Comparison of ENCODE assay signal across 9 cellular contexts in the genomic region with DNA sequence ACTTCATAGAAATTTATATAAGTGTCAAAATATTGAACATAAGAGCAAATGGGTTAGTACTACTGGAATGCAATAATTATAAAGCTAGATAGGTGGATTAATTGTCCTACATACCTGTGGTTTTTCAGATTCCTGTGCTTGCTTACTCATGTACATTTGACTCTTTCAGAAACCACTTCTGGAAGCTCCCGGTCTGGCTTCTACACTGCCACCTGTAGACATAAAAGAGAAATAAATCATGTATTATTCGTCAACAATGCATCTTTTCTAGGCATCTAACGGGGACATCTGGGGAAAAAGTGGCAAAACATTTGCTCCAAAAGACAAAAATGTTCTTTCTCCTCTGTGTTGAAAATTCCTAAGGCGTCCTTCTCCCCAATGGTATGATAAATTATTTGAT.
DNase-seq lines count a peak whose midpoint lies in the region; ATAC-seq and TF ChIP-seq lines count a peak whose summit lies in the region.
"Had no signal": no experiment of that assay in that cellular context is flagged by ENCODE, and none has a peak within 500 bp of the region (broad histone marks: within the 10 kb centered on the region; RNA-seq: fewer than 3 reads in every experiment).

No MANE protein-coding gene starts in this region.

- peaks cover 5% of the 10 kb centered on the region for H3K36me3 Mint-ChIP-seq in effector memory CD8-positive, alpha-beta T cell (ENCODE audit: insufficient read depth)
- H3K36me3 Mint-ChIP-seq in nephron (ENCODE audit: low read depth), result peaks cover 22% of the 10 kb centered on the region

- H3K27ac ChIP-seq in SU-DHL-6 (ENCODE audit: low read depth, low read length), result no peak overlapping the region
- H3K27ac ChIP-seq: thyroid gland had no signal

- no peak overlapping the region for H2AFZ ChIP-seq in SU-DHL-6 (ENCODE audit: low read depth, low read length, severe bottlenecking)

- no peak overlapping the region for H3K9ac ChIP-seq in SU-DHL-6 (ENCODE audit: low read length)

- peak; percentile 11 for TF ChIP-seq CTCF in SU-DHL-6 (IDR thresholded peaks at IDR 0.05; ENCODE audit: insufficient read depth, low read length, poor library complexity, severe bottlenecking)
- peak in 2 of 3 experiments; percentile 23 to 26 for TF ChIP-seq CTCF in nephron (IDR thresholded peaks at IDR 0.05; ENCODE audit: unreplicated experiment in 3 of 3)

- H4K20me1 ChIP-seq in SU-DHL-6 (ENCODE audit: low read depth, low read length), result no peaks in the 10 kb centered on the region

- ATAC-seq in effector memory CD8-positive, alpha-beta T cell (replicated peaks), result peak; percentile 32
- ATAC-seq in HG02571 (IDR thresholded peaks at IDR 0.05; ENCODE audit: unreplicated experiment), result no peak

- no peaks in the 10 kb centered on the region for H3K9me2 ChIP-seq in SU-DHL-6 (replicated peaks; ENCODE audit: insufficient read depth, low read length)

- peak overlapping the region; percentile 89 to 92 for H3K4me3 Mint-ChIP-seq in effector memory CD8-positive, alpha-beta T cell
- peak overlapping the region; percentile 90 to 96 (median 95) for H3K4me3 Mint-ChIP-seq in nephron

- H3K4me2 ChIP-seq in SU-DHL-6 (ENCODE audit: low read depth, low read length, poor library complexity, severe bottlenecking), result peak overlapping the region; percentile 67

- H3K36me3 ChIP-seq in SU-DHL-6 (ENCODE audit: low read length), result no peaks in the 10 kb centered on the region
- H3K36me3 ChIP-seq: thyroid gland had no signal

- no peaks in the 10 kb centered on the region; the same call in 1 of the 2 replicates for H3F3A ChIP-seq in SU-DHL-6 (ENCODE audit: insufficient read depth)

- peak overlapping the region in 1 of 2 donors; percentile 77 for H3K27ac Mint-ChIP-seq in effector memory CD8-positive, alpha-beta T cell
- H3K27ac Mint-ChIP-seq in nephron, result peak overlapping the region; percentile 43 to 88 (median 58)

- peaks cover 4% of the 10 kb centered on the region for H3K79me2 ChIP-seq in SU-DHL-6 (ENCODE audit: insufficient read depth, low read length)

- DNase-seq in DMS153 (lab: John Stamatoyannopoulos, UW), result peak; percentile 7
- DNase-seq in HT1080 (ENCODE audit: low read depth), result peak; percentile 75
- DNase-seq in effector memory CD8-positive, alpha-beta T cell, result no peak
- no peak for DNase-seq in cortex of kidney (lab: John Stamatoyannopoulos, UW)
- no peak for DNase-seq in NK-92 (lab: John Stamatoyannopoulos, UW; ENCODE audit: unreplicated experiment)

- H3K27me3 Mint-ChIP-seq in effector memory CD8-positive, alpha-beta T cell, result peaks cover 0 to under 1% of the 10 kb centered on the region in 2 donors
- H3K27me3 Mint-ChIP-seq in nephron (ENCODE audit: low read depth), result peaks cover 43% of the 10 kb centered on the region

- H3K9me3 Mint-ChIP-seq in effector memory CD8-positive, alpha-beta T cell, result no peaks in the 10 kb centered on the region
- peaks cover 3% of the 10 kb centered on the region for H3K9me3 Mint-ChIP-seq in nephron

- H3K9me3 ChIP-seq in SU-DHL-6 (ENCODE audit: insufficient read depth, low read length), result no peaks in the 10 kb centered on the region
- H3K9me3 ChIP-seq: thyroid gland had no signal

- H3K27me3 ChIP-seq in SU-DHL-6 (ENCODE audit: low read length), result no peaks in the 10 kb centered on the region
- H3K27me3 ChIP-seq: thyroid gland had no signal

- peaks cover 13 to 16% of the 10 kb centered on the region in 2 donors for H3K4me1 Mint-ChIP-seq in effector memory CD8-positive, alpha-beta T cell (ENCODE audit: low read depth in 2 of 2)
- no peaks in the 10 kb centered on the region for H3K4me1 Mint-ChIP-seq in nephron

- H3K4me3 ChIP-seq in SU-DHL-6 (ENCODE audit: insufficient read depth, low read length, poor library complexity, severe bottlenecking), result no peak overlapping the region
- H3K4me3 ChIP-seq: thyroid gland had no signal

Comparison
In these comparisons a context has a peak if more than half of its experiments do, and no peak if none do; other contexts are left out.
1. DNase-seq: peak in DMS153 (single experiment) and HT1080 (single experiment); none in effector memory CD8-positive, alpha-beta T cell (0 of 3), cortex of kidney (single experiment) and NK-92 (single experiment).